Comparison of ENCODE assay signal across 8 cellular contexts in genomic region chr7:23106491-23106800, GRCh38. TPM values are rescaled to one million over a fixed set of nuclear protein-coding genes. Genes with fewer than 3 reads are reported as not detected.
DNase-seq lines count a peak whose midpoint lies in the region; ATAC-seq, FAIRE-seq and TF ChIP-seq lines count a peak whose summit lies in the region.

No MANE protein-coding gene starts in this region.

- peak overlapping the region; percentile 95 for H3K4me3 ChIP-seq in effector memory CD4-positive, alpha-beta T cell (ENCODE audit: insufficient read depth, low read depth, low read length, poor library complexity, severe bottlenecking)
- peak overlapping the region; percentile 92 for H3K4me3 ChIP-seq in mucosa of rectum (ENCODE audit: low read length in 2 of 2)
- H3K4me3 ChIP-seq in uterus, result peak overlapping the region; percentile 86 to 92

- TF ChIP-seq CTCF in uterus (IDR thresholded peaks at IDR 0.05), result no peak
- TF ChIP-seq CTCF in D721Med (IDR thresholded peaks at IDR 0.05; ENCODE audit: insufficient read depth, missing control alignments), result no peak

- no peaks in the 10 kb centered on the region for H3K27me3 ChIP-seq in effector memory CD4-positive, alpha-beta T cell (replicated peaks; ENCODE audit: control insufficient read depth, insufficient read depth, low read length, poor library complexity, severe bottlenecking)
- no peaks in the 10 kb centered on the region for H3K27me3 ChIP-seq in mucosa of rectum (ENCODE audit: control insufficient read depth in 2 of 2, insufficient read depth in 2 of 2, low read length in 2 of 2)
- no peaks in the 10 kb centered on the region for H3K27me3 ChIP-seq in uterus

- intact Hi-C loops in uterus (cut with DNase I; ENCODE audit: low total_unique reads), result no loop called here

- TF ChIP-seq POLR2A in uterus (IDR thresholded peaks at IDR 0.05), result no peak

- no peaks in the 10 kb centered on the region for H3K9me3 ChIP-seq in effector memory CD4-positive, alpha-beta T cell (ENCODE audit: control insufficient read depth, low read length)
- H3K9me3 ChIP-seq in mucosa of rectum (ENCODE audit: control insufficient read depth in 2 of 2, low read length in 2 of 2) (no peaks in the 10 kb centered on the region), uterus (no peaks in the 10 kb centered on the region)

- no peaks in the 10 kb centered on the region for H3K36me3 ChIP-seq in effector memory CD4-positive, alpha-beta T cell (ENCODE audit: control insufficient read depth, insufficient read depth, low read length)
- no peaks in the 10 kb centered on the region for H3K36me3 ChIP-seq in mucosa of rectum (ENCODE audit: control insufficient read depth in 2 of 2, insufficient read depth in 2 of 2, low read length in 2 of 2)
- no peaks in the 10 kb centered on the region for H3K36me3 ChIP-seq in uterus

- peak; percentile 6 for ATAC-seq in HG03066 (IDR thresholded peaks at IDR 0.05; ENCODE audit: low read depth, unreplicated experiment)

- peak; percentile 54 for DNase-seq in stimulated activated CD4-positive, alpha-beta T cell treated with anti-CD3 and anti-CD28 coated beads, Interleukin-15, amount 100 ng/mL, for 24 hours
- DNase-seq in stimulated activated CD4-positive, alpha-beta T cell treated with anti-CD3 and anti-CD28 coated beads, Interleukin-4, amount 100 ng/mL, for 24 hours, result no peak
- DNase-seq in SHP77 treated with DMSO at 0.1 percent for 48 hours (lab: John Stamatoyannopoulos, UW) (peak; percentile 68), uterus (no peak), D721Med (ENCODE audit: insufficient read length, low spot score) (no peak)
- DNase-seq in effector memory CD4-positive, alpha-beta T cell, result no peak

- FAIRE-seq in D721Med (lab: Jason Lieb, UNC), result no peak

- H3K9ac ChIP-seq in mucosa of rectum (ENCODE audit: low read depth in 1 of 2, low read length in 2 of 2), result peak overlapping the region; percentile 88 to 96

- peaks cover 8% of the 10 kb centered on the region for H3K4me1 ChIP-seq in effector memory CD4-positive, alpha-beta T cell (ENCODE audit: control insufficient read depth, insufficient read depth, low read length, poor library complexity, severe bottlenecking)
- H3K4me1 ChIP-seq in mucosa of rectum (ENCODE audit: control insufficient read depth in 2 of 2, insufficient read depth in 2 of 2, low read length in 2 of 2) (peaks cover 4 to 16% of the 10 kb centered on the region in 2 donors), uterus (peaks cover 0 to 9% of the 10 kb centered on the region in 2 donors)

- peak overlapping the region; percentile 90 for H3K27ac ChIP-seq in effector memory CD4-positive, alpha-beta T cell (ENCODE audit: insufficient read depth, low read length, poor library complexity, severe bottlenecking)
- H3K27ac ChIP-seq in mucosa of rectum (ENCODE audit: low read depth in 2 of 2, low read length in 2 of 2), result peak overlapping the region in 1 of 2 donors; percentile 93
- H3K27ac ChIP-seq in uterus, result peak overlapping the region; percentile 90 to 92

RNA-seq across cellular contexts. Expression of gene KLHL7, which starts 0.9 kb away (rescaled TPM):
- 100 to 1,000 TPM in 1 of 4 donors, 10 to 100 TPM in 3; 12.0 to 136 (median 45.1) TPM for total RNA-seq in uterus

Comparison
In these comparisons a context has a peak if more than half of its experiments do, and no peak if none do; other contexts are left out.
1. DNase-seq: peak in stimulated activated CD4-positive, alpha-beta T cell treated with anti-CD3 and anti-CD28 coated beads, Interleukin-15, amount 100 ng/mL, for 24 hours (single experiment) and SHP77 treated with DMSO at 0.1 percent for 48 hours (single experiment); none in stimulated activated CD4-positive, alpha-beta T cell treated with anti-CD3 and anti-CD28 coated beads, Interleukin-4, amount 100 ng/mL, for 24 hours (single experiment), effector memory CD4-positive, alpha-beta T cell (0 of 3), uterus (0 of 2) and D721Med (single experiment).
2. Peak in every context shown above with its lines, with median percentiles within 50 percentile points of each other: H3K4me3 ChIP-seq.